10 cellular contexts compared by ENCODE assay signal in genomic region chr11:82734120-82734479, GRCh38. TPM values are rescaled to one million over a fixed set of nuclear protein-coding genes. Genes with fewer than 3 reads are reported as not detected.
DNase-seq lines count a peak whose midpoint lies in the region; ATAC-seq, FAIRE-seq and TF ChIP-seq lines count a peak whose summit lies in the region.
"Had no signal": no experiment of that assay in that cellular context is flagged by ENCODE, and none has a peak within 500 bp of the region (broad histone marks: within the 10 kb centered on the region; RNA-seq: fewer than 3 reads in every experiment).

No MANE protein-coding gene starts in this region.

- peaks cover 0 to 2% (median 0%) of the 10 kb centered on the region in 9 donors for H3K9me3 Mint-ChIP-seq in naive thymus-derived CD8-positive, alpha-beta T cell

- no peak for ATAC-seq in left ventricle myocardium superior
- ATAC-seq in naive thymus-derived CD8-positive, alpha-beta T cell = no peak
- ATAC-seq in gastroesophageal sphincter = no peak

- WGBS in urinary bladder = 42% methylated on average over 9 of the region's 9 CpGs
- WGBS in gastroesophageal sphincter (ENCODE audit: low coverage in 1 of 2), 2 donors = 45 to 53% methylated on average over 4 to 8 of the region's 9 CpGs

- H3K4me1 ChIP-seq in cardiac muscle cell (ENCODE audit: low read depth) (no peaks in the 10 kb centered on the region), urinary bladder (ENCODE audit: insufficient read depth) (no peaks in the 10 kb centered on the region), gastroesophageal sphincter (peaks cover 0 to 19% (median 0%) of the 10 kb centered on the region in 3 donors)

- H3K27ac ChIP-seq in cardiac muscle cell = no peak overlapping the region
- H3K27ac ChIP-seq in cingulate gyrus (ENCODE audit: low read depth, low read length) = peak overlapping the region; percentile 88
- no peak overlapping the region for H3K27ac ChIP-seq in urinary bladder (ENCODE audit: low read depth)
- peak overlapping the region in 2 of 4 donors; percentile 69 to 75 for H3K27ac ChIP-seq in gastroesophageal sphincter

- peaks cover 9 to 25% (median 17%) of the 10 kb centered on the region in 4 donors for H3K4me1 Mint-ChIP-seq in naive thymus-derived CD8-positive, alpha-beta T cell

- H3K9me3 ChIP-seq in cardiac muscle cell (ENCODE audit: low read depth) = no peaks in the 10 kb centered on the region
- no peaks in the 10 kb centered on the region for H3K9me3 ChIP-seq in gastroesophageal sphincter

- peaks cover 20 to 62% (median 36%) of the 10 kb centered on the region in 5 donors for H3K27me3 Mint-ChIP-seq in naive thymus-derived CD8-positive, alpha-beta T cell

- H3K27me3 ChIP-seq in cardiac muscle cell = peaks cover 62% of the 10 kb centered on the region
- H3K27me3 ChIP-seq in gastroesophageal sphincter = peaks cover 46% of the 10 kb centered on the region

- H3K36me3 ChIP-seq in cardiac muscle cell = no peaks in the 10 kb centered on the region
- H3K36me3 ChIP-seq in urinary bladder (ENCODE audit: insufficient read depth) = no peaks in the 10 kb centered on the region
- no peaks in the 10 kb centered on the region for H3K36me3 ChIP-seq in gastroesophageal sphincter

- peaks cover 0 to 3% (median 0%) of the 10 kb centered on the region in 3 donors for H3K36me3 Mint-ChIP-seq in naive thymus-derived CD8-positive, alpha-beta T cell

- no peak for TF ChIP-seq POLR2A in gastroesophageal sphincter (IDR thresholded peaks at IDR 0.05)

- no peak for TF ChIP-seq CTCF in cardiac muscle cell (IDR thresholded peaks at IDR 0.05; ENCODE audit: low read depth, low read length)
- TF ChIP-seq CTCF in gastroesophageal sphincter (IDR thresholded peaks at IDR 0.05) = no peak

- intact Hi-C loops in left ventricle myocardium superior (cut with micrococcal nuclease) = no loop called here

- DNase-seq in cardiac muscle cell (ENCODE audit: low read depth in 1 of 2, low spot score in 1 of 2) (no peak), left ventricle myocardium superior (no peak), HTR-8/SVneo (ENCODE audit: insufficient read length, low spot score) (no peak), NCI-H1105 treated with DMSO at 0.1 percent for 48 hours (lab: John Stamatoyannopoulos, UW) (no peak)
- no peak for DNase-seq in naive thymus-derived CD8-positive, alpha-beta T cell
- DNase-seq: effector CD4-positive, alpha-beta T cell; stimulated activated naive CD4-positive, alpha-beta T cell treated with Interleukin-2 at 50 U/mL for 16 hours had no signal

- peak overlapping the region; percentile 58 to 88 (median 76) for H3K4me3 Mint-ChIP-seq in naive thymus-derived CD8-positive, alpha-beta T cell

- H3K27ac Mint-ChIP-seq in naive thymus-derived CD8-positive, alpha-beta T cell = peak overlapping the region in 1 of 10 donors; percentile 6

- peak overlapping the region; percentile 76 for H3K4me3 ChIP-seq in cardiac muscle cell
- H3K4me3 ChIP-seq in urinary bladder (ENCODE audit: low read depth, low read length) = peak overlapping the region; percentile 77
- H3K4me3 ChIP-seq in gastroesophageal sphincter = peak overlapping the region in 1 of 2 donors; percentile 63

- TF ChIP-seq EP300 in gastroesophageal sphincter (IDR thresholded peaks at IDR 0.05) = no peak

- no peak for FAIRE-seq in HTR-8/SVneo (lab: Jason Lieb, UNC)

- POLR2A ChIA-PET in naive thymus-derived CD8-positive, alpha-beta T cell (lab: Charles Lee) = interaction anchor here (1.1 kb wide), 1 partner anchor 17 kb away, joined by 3 read pairs; no protein-coding TSS in a partner anchor

RNA-seq across cellular contexts. Expression of gene FAM181B, which starts 0.4 kb away (rescaled TPM):
- total RNA-seq in cardiac muscle cell (0.60 and 0.99 TPM in 2 replicates), left ventricle myocardium superior (0.07 TPM), urinary bladder (3.3 TPM), gastroesophageal sphincter (1 to 10 TPM in 3 of 4 donors, under 1 TPM in 1; 0.81 to 1.9 (median 1.4) TPM)
- polyA plus RNA-seq in cardiac muscle cell (1.0 and 1.4 TPM in 2 replicates), urinary bladder (1.7 TPM)
- total RNA-seq in naive thymus-derived CD8-positive, alpha-beta T cell = not detected
- polyA plus RNA-seq in naive thymus-derived CD8-positive, alpha-beta T cell = not detected
